In the genomic region with DNA sequence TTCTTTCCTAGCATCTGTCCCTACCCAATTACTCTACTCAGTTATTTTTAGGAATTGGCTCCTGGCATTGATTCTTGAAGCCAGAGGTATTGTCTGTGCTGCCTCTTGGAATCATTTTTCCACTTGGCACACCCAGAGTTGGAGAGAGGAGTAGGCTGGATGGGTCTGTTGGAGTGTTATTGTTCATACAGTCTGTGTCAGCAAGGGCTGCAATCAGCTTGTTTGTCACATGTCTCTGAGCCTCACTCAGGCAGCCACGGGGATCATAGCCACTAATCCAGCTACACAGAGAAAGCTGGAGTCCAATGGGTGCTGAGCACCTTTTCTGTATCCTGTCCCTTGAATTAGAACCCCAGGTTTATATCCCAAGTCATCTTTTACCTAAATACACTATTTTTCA, we compare ENCODE assay signal across 17 cellular contexts.
DNase-seq lines count a peak whose midpoint lies in the region; ATAC-seq and TF ChIP-seq lines count a peak whose summit lies in the region.
"Had no signal": no experiment of that assay in that cellular context is flagged by ENCODE, and none has a peak within 500 bp of the region (broad histone marks: within the 10 kb centered on the region; RNA-seq: fewer than 3 reads in every experiment).

No MANE protein-coding gene starts in this region.

- DNase-seq in NCI-H128 (lab: John Stamatoyannopoulos, UW; ENCODE audit: unreplicated experiment) (peak; percentile 40), NCI-H446 treated with DMSO at 0.1 percent for 48 hours (lab: John Stamatoyannopoulos, UW) (peak; percentile 93), Right ventricle myocardium superior (peak; percentile 47), retinal pigment epithelial cell (ENCODE audit: low read depth) (peak; percentile 50), GM03348 (ENCODE audit: low spot score) (no peak)
- no peak for DNase-seq in activated naive CD4-positive, alpha-beta T cell treated with anti-CD3 and anti-CD28 coated beads, Interleukin-2, amount 50 U/mL, for 16 hours
- DNase-seq: activated CD4-positive, alpha-beta T cell treated with anti-CD3 and anti-CD28 coated beads, Interleukin-2, amount 10 ng/mL, durations not matched to agents 7 days and 5 days; activated T-cell treated with anti-CD3 and anti-CD28 coated beads, Interleukin-2, amount 50 U/mL, for 1 hour; caudate nucleus; HFFc6; NCI-H146; pancreas; T1000 had no signal

- no peak for TF ChIP-seq CTCF in retinal pigment epithelial cell (conservative IDR thresholded peaks at IDR 0.05; ENCODE audit: low read depth, low read length)

- no peak overlapping the region for H3K4me3 ChIP-seq in retinal pigment epithelial cell (ENCODE audit: low read length)
- H3K4me3 ChIP-seq: GM12878, K562, pancreas had no signal

- intact Hi-C loops in Right ventricle myocardium superior (cut with DNase I): no loop called here

- ATAC-seq in Right ventricle myocardium superior (ENCODE audit: poor library complexity) (peak; percentile 97), HG02885 (IDR thresholded peaks at IDR 0.05; ENCODE audit: poor library complexity, unreplicated experiment) (no peak), GM21576 (IDR thresholded peaks at IDR 0.05; ENCODE audit: unreplicated experiment) (no peak)
- ATAC-seq: GM12878, K562 had no signal

Comparison
In these comparisons a context has a peak if more than half of its experiments do, and no peak if none do; other contexts are left out.
1. DNase-seq: peak in NCI-H128 (single experiment), NCI-H446 treated with DMSO at 0.1 percent for 48 hours (single experiment), Right ventricle myocardium superior (single experiment) and retinal pigment epithelial cell (single experiment); none in GM03348 (single experiment) and activated naive CD4-positive, alpha-beta T cell treated with anti-CD3 and anti-CD28 coated beads, Interleukin-2, amount 50 U/mL, for 16 hours (single experiment).